Comparison of ENCODE assay signal across 23 cellular contexts in genomic region chr18:42640160-42640559, GRCh38.
"Had no signal": no experiment of that assay in that cellular context is flagged by ENCODE, and none has a peak within 500 bp of the region (broad histone marks: within the 10 kb centered on the region; RNA-seq: fewer than 3 reads in every experiment).

No MANE protein-coding gene starts in this region.

- H3K36me3 Mint-ChIP-seq: activated naive CD4-positive, alpha-beta T cell treated with anti-CD3 and anti-CD28 coated beads, Interleukin-2, amount 50 U/mL, for 72 hours had no signal

- DNase-seq: activated CD4-positive, alpha-beta T cell treated with anti-CD3 and anti-CD28 coated beads for 1 hour; activated CD8-positive, alpha-beta memory T cell treated with anti-CD3 and anti-CD28 coated beads, Interleukin-2, amount 50 U/mL, for 4 hours; activated T-cell treated with anti-CD3 and anti-CD28 coated beads, Interleukin-2, amount 50 U/mL, for 24 hours; cerebellar nuclear complex; endodermal cell; left cardiac atrium; ovary; spleen; stimulated activated CD4-positive, alpha-beta T cell treated with anti-CD3 and anti-CD28 coated beads, Interleukin-4, amount 100 ng/mL, for 1 hour; stimulated activated naive CD4-positive, alpha-beta T cell; testis; trophoblast cell had no signal

- H3K27me3 ChIP-seq: ascending aorta, foreskin keratinocyte, neutrophil, ovary, right atrium auricular region, spleen, testis, vagina had no signal

- H3K27ac Mint-ChIP-seq: activated naive CD4-positive, alpha-beta T cell treated with anti-CD3 and anti-CD28 coated beads, Interleukin-2, amount 50 U/mL, for 72 hours; activated T-cell treated with anti-CD3 and anti-CD28 coated beads, Interleukin-2, amount 50 U/mL, for 24 hours; activated T-helper 17 cell treated with anti-CD3 and anti-CD28 coated beads, Interleukin-2, amount 50 U/mL, for 72 hours; endodermal cell; nephron had no signal

- H3K27me3 Mint-ChIP-seq: activated T-cell treated with anti-CD3 and anti-CD28 coated beads, Interleukin-2, amount 50 U/mL, for 24 hours; activated T-helper 17 cell treated with anti-CD3 and anti-CD28 coated beads, Interleukin-2, amount 50 U/mL, for 72 hours had no signal

- H3K27ac ChIP-seq: ascending aorta, coronary artery, foreskin keratinocyte, neutrophil, ovary, prostate gland, right atrium auricular region, spleen, testis, vagina had no signal

- H3K36me3 ChIP-seq: ascending aorta, neutrophil, ovary, prostate gland, right atrium auricular region, spleen, vagina had no signal

- H3K4me3 ChIP-seq: ascending aorta, coronary artery, ovary, prostate gland, right atrium auricular region, spleen, testis, vagina had no signal

- H3K9me3 Mint-ChIP-seq: nephron had no signal

- H3K4me3 Mint-ChIP-seq: activated T-cell treated with anti-CD3 and anti-CD28 coated beads, Interleukin-2, amount 50 U/mL, for 24 hours; activated T-helper 17 cell treated with anti-CD3 and anti-CD28 coated beads, Interleukin-2, amount 50 U/mL, for 72 hours; endodermal cell; nephron had no signal

- H3K4me1 ChIP-seq: ascending aorta, foreskin keratinocyte, prostate gland, right atrium auricular region, spleen, testis, vagina had no signal

- FAIRE-seq: TTC549 had no signal

- H3K9me3 ChIP-seq: ascending aorta, neutrophil, ovary, prostate gland, right atrium auricular region, testis, vagina had no signal

- ATAC-seq: activated naive CD4-positive, alpha-beta T cell treated with anti-CD3 and anti-CD28 coated beads, Interleukin-2, amount 50 U/mL, for 72 hours; activated T-helper 17 cell treated with anti-CD3 and anti-CD28 coated beads, Interleukin-2, amount 50 U/mL, for 72 hours; foreskin keratinocyte; left cardiac atrium had no signal

- H3K4me1 Mint-ChIP-seq: activated T-helper 17 cell treated with anti-CD3 and anti-CD28 coated beads, Interleukin-2, amount 50 U/mL, for 72 hours had no signal
